8 cellular contexts compared by ENCODE assay signal in the genomic region with DNA sequence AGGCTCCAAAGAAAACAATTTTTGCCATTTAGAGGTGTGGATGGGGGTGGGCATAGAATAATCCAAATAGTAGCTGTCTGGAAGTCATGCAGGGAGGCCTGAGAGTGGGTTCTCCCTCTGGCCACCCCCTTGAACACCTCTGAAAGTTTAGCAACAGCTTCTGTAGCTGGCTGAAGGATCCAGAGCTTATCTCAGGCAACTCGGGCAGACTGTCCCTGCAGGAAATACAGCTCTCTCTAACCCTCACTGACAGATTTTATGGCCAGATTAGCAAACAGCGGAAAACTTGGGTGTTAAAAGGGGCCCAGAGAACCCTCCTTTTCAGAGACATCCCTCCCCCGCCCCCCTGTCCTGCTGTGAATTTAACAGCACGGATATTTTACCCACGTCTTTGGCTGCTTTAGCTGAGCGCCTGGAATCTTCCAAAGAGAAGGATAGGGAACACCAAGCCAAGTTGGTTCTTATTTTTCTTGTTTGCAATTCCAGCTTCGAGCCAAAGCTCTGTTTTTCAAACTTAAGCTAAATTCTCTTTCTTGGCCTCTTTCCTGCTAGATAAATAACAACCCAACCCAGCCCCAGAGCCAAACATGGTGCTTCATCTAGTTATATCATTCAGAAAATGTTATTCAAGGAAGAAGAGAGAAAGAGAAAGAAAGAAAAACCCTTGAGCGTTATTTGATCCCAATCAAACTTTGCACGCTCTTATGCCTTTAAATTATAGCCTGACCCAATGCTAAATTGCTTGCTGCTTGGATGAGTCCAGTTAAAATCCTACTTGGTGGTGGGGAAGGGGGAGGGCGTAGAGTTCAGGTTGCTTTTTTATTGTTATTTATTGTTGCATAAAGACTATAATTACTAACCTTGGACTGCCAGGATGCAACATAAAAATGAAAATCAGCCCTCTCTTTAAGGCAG. TPM values are rescaled to one million over a fixed set of nuclear protein-coding genes. Genes with fewer than 3 reads are reported as not detected.
DNase-seq lines count a peak whose midpoint lies in the region; ATAC-seq and TF ChIP-seq lines count a peak whose summit lies in the region.

No MANE protein-coding gene starts in this region.

- no peak overlapping the region for H3K9ac ChIP-seq in iPS-18a (ENCODE audit: low read length)

- peaks cover 4% of the 10 kb centered on the region for H3K36me3 Mint-ChIP-seq in activated CD4-positive, alpha-beta T cell treated with anti-CD3 and anti-CD28 coated beads, Interleukin-2, amount 10 ng/mL, durations not matched to agents 7 days and 5 days (ENCODE audit: low read depth)

- no peaks in the 10 kb centered on the region for H3K9me3 Mint-ChIP-seq in activated CD4-positive, alpha-beta T cell treated with anti-CD3 and anti-CD28 coated beads, Interleukin-2, amount 10 ng/mL, durations not matched to agents 7 days and 5 days

- TF ChIP-seq POLR2A in GM18505 (IDR thresholded peaks at IDR 0.05; ENCODE audit: borderline replicate concordance, extremely low read depth, insufficient read depth, insufficient read length) = no peak

- H3K4me3 Mint-ChIP-seq in activated CD4-positive, alpha-beta T cell treated with anti-CD3 and anti-CD28 coated beads, Interleukin-2, amount 10 ng/mL, durations not matched to agents 7 days and 5 days = peak overlapping the region; percentile 52

- TF ChIP-seq CTCF in WERI-Rb-1 (IDR thresholded peaks at IDR 0.05; ENCODE audit: low read depth, low read length) (no peak), thoracic aorta (IDR thresholded peaks at IDR 0.05) (no peak)

- CTCF ChIA-PET in activated CD4-positive, alpha-beta T cell treated with anti-CD3 and anti-CD28 coated beads, Interleukin-2, amount 10 ng/mL, durations not matched to agents 7 days and 5 days (lab: Charles Lee) = interaction anchor here (0.5 to 1.8 kb wide), 2 partner anchors 8 to 314 kb away, joined by 3 to 8 read pairs; no protein-coding TSS in a partner anchor

- peaks cover 36% of the 10 kb centered on the region for H3K4me1 Mint-ChIP-seq in activated CD4-positive, alpha-beta T cell treated with anti-CD3 and anti-CD28 coated beads, Interleukin-2, amount 10 ng/mL, durations not matched to agents 7 days and 5 days

- H3K27ac ChIP-seq in WERI-Rb-1 = no peak overlapping the region
- H3K27ac ChIP-seq in iPS-18a (ENCODE audit: low read length) = no peak overlapping the region
- H3K27ac ChIP-seq in thoracic aorta = peak overlapping the region; percentile 93 to 95

- H3K9me3 ChIP-seq in WERI-Rb-1 (ENCODE audit: severe bottlenecking) (peaks cover 13% of the 10 kb centered on the region), iPS-18a (ENCODE audit: control insufficient read depth, low read depth, low read length) (no peaks in the 10 kb centered on the region), thoracic aorta (no peaks in the 10 kb centered on the region)

- H3K27me3 ChIP-seq in WERI-Rb-1 (ENCODE audit: insufficient read depth, low read depth, severe bottlenecking) (peaks cover 92% of the 10 kb centered on the region), iPS-18a (ENCODE audit: control insufficient read depth, insufficient read depth, low read length) (peaks cover 100% of the 10 kb centered on the region), thoracic aorta (replicated peaks; ENCODE audit: insufficient read depth) (no peaks in the 10 kb centered on the region)

- POLR2A ChIA-PET in activated CD4-positive, alpha-beta T cell treated with anti-CD3 and anti-CD28 coated beads, Interleukin-2, amount 10 ng/mL, durations not matched to agents 7 days and 5 days (lab: Charles Lee) = no interaction called here

- peaks cover 51% of the 10 kb centered on the region for H3K27me3 Mint-ChIP-seq in activated CD4-positive, alpha-beta T cell treated with anti-CD3 and anti-CD28 coated beads, Interleukin-2, amount 10 ng/mL, durations not matched to agents 7 days and 5 days

- H3K4me1 ChIP-seq in iPS-18a (ENCODE audit: control insufficient read depth, low read depth, low read length) (peaks cover 19% of the 10 kb centered on the region), thoracic aorta (ENCODE audit: control insufficient read depth in 1 of 2, low read depth in 2 of 2) (peaks cover 32 to 59% of the 10 kb centered on the region in 2 donors)

- H3K4me3 ChIP-seq in WERI-Rb-1 (ENCODE audit: low read depth, low read length) (no peak overlapping the region), iPS-18a (ENCODE audit: low read length) (peak overlapping the region; percentile 7), thoracic aorta (peak overlapping the region; percentile 62)

- H3K27ac Mint-ChIP-seq in activated CD4-positive, alpha-beta T cell treated with anti-CD3 and anti-CD28 coated beads, Interleukin-2, amount 10 ng/mL, durations not matched to agents 7 days and 5 days = peak overlapping the region; percentile 71

- no peaks in the 10 kb centered on the region; the same call in 1 of the 2 replicates for H3K36me3 ChIP-seq in WERI-Rb-1
- no peaks in the 10 kb centered on the region for H3K36me3 ChIP-seq in iPS-18a (ENCODE audit: control insufficient read depth, low read depth, low read length)
- H3K36me3 ChIP-seq in thoracic aorta = peaks cover 9% of the 10 kb centered on the region

- ATAC-seq in thoracic aorta (ENCODE audit: insufficient number of reproducible peaks, low FRiP score, low read depth) = no peak
- ATAC-seq in GM18505 (IDR thresholded peaks at IDR 0.05; ENCODE audit: unreplicated experiment) = no peak
- no peak for ATAC-seq in HG03354 (IDR thresholded peaks at IDR 0.05; ENCODE audit: poor library complexity, severe bottlenecking, unreplicated experiment)

- no peak for DNase-seq in activated CD4-positive, alpha-beta T cell treated with anti-CD3 and anti-CD28 coated beads, Interleukin-2, amount 10 ng/mL, durations not matched to agents 7 days and 5 days
- DNase-seq in activated CD4-positive, alpha-beta T cell treated with anti-CD3 and anti-CD28 coated beads, Interleukin-2, amount 50 U/mL, for 4 hours = no peak
- DNase-seq in WERI-Rb-1 (peak; percentile 46), thoracic aorta (ENCODE audit: low spot score) (no peak)
- no peak for DNase-seq in activated CD4-positive, alpha-beta T cell treated with anti-CD3 and anti-CD28 coated beads for 48 hours

RNA-seq across cellular contexts. Expression of gene HOXB2, which starts 2.3 kb away (rescaled TPM):
- 1 to 10 TPM; 3.4 to 4.7 TPM for total RNA-seq in activated CD4-positive, alpha-beta T cell treated with anti-CD3 and anti-CD28 coated beads, Interleukin-2, amount 10 ng/mL, durations not matched to agents 7 days and 5 days
- 10 to 100 TPM; 53.3 to 73.0 TPM for total RNA-seq in thoracic aorta

RNA-seq across cellular contexts. Expression of gene HOXB1, which starts 16.4 kb away (rescaled TPM):
- total RNA-seq in activated CD4-positive, alpha-beta T cell treated with anti-CD3 and anti-CD28 coated beads, Interleukin-2, amount 10 ng/mL, durations not matched to agents 7 days and 5 days = not detected
- not detected for total RNA-seq in thoracic aorta

RNA-seq across cellular contexts. Expression of gene HOXB4, which starts 31.0 kb away (rescaled TPM):
- total RNA-seq in activated CD4-positive, alpha-beta T cell treated with anti-CD3 and anti-CD28 coated beads, Interleukin-2, amount 10 ng/mL, durations not matched to agents 7 days and 5 days = 1 to 10 TPM; 3.3 to 3.6 TPM
- 10 to 100 TPM in 1 of 2 donors, 1 to 10 TPM in 1; 6.2 to 11.5 TPM for total RNA-seq in thoracic aorta

RNA-seq across cellular contexts. Expression of gene HOXB3, which starts 42.9 kb away (rescaled TPM):
- total RNA-seq in activated CD4-positive, alpha-beta T cell treated with anti-CD3 and anti-CD28 coated beads, Interleukin-2, amount 10 ng/mL, durations not matched to agents 7 days and 5 days = 1 to 10 TPM; 3.1 to 4.5 TPM
- 10 to 100 TPM; 26.8 to 33.3 TPM for total RNA-seq in thoracic aorta

RNA-seq across cellular contexts. Expression of gene HOXB5, which starts 46.4 kb away (rescaled TPM):
- total RNA-seq in activated CD4-positive, alpha-beta T cell treated with anti-CD3 and anti-CD28 coated beads, Interleukin-2, amount 10 ng/mL, durations not matched to agents 7 days and 5 days = not detected
- total RNA-seq in thoracic aorta = 1 to 10 TPM in 1 of 2 donors, under 1 TPM in 1; 0.56 to 3.8 TPM

Comparison
In these comparisons a context has a peak if more than half of its experiments do, and no peak if none do; other contexts are left out.
1. H3K27ac ChIP-seq: peak in thoracic aorta (2 of 2); none in WERI-Rb-1 (single experiment) and iPS-18a (single experiment).
2. RNA of gene HOXB2, which starts 2.3 kb away (total RNA-seq): 53.3 to 73.0 TPM in thoracic aorta; 3.4 to 4.7 TPM in activated CD4-positive, alpha-beta T cell treated with anti-CD3 and anti-CD28 coated beads, Interleukin-2, amount 10 ng/mL, durations not matched to agents 7 days and 5 days; every median in the first group is over 4 times any median in the second.